In genomic region chr14:22281322-22281977, GRCh38 we compare ENCODE assay signal across 2 cellular contexts.
TF ChIP-seq lines count a peak whose summit lies in the region.

No MANE protein-coding gene starts in this region.

TF ChIP-seq in IMR-90, 13 proteins besides CTCF, POLR2A, EP300 and RAD21:
- TF ChIP-seq ELK1 (IDR thresholded peaks at IDR 0.05; ENCODE audit: borderline replicate concordance, low read depth, low read length): no peak
- TF ChIP-seq CHD1 (IDR thresholded peaks at IDR 0.05; ENCODE audit: low read depth, low read length): no peak
- no peak for TF ChIP-seq FOS (IDR thresholded peaks at IDR 0.05; ENCODE audit: low read depth, low read length)
- TF ChIP-seq RFX5 (IDR thresholded peaks at IDR 0.05; ENCODE audit: low read depth, low read length): no peak
- TF ChIP-seq MXI1 (IDR thresholded peaks at IDR 0.05; ENCODE audit: borderline replicate concordance, low read depth, low read length): no peak
- no peak for TF ChIP-seq CEBPB (IDR thresholded peaks at IDR 0.05; ENCODE audit: low read depth, low read length)
- no peak for TF ChIP-seq NFE2L2 (IDR thresholded peaks at IDR 0.05; ENCODE audit: low read depth, low read length)
- TF ChIP-seq BHLHE40 (IDR thresholded peaks at IDR 0.05; ENCODE audit: low read depth, low read length): no peak
- TF ChIP-seq USF2 (IDR thresholded peaks at IDR 0.05; ENCODE audit: low read depth, low read length): no peak

TF ChIP-seq in SK-N-SH treated with all-trans-retinoic acid at 6 μM for 48 hours, 23 proteins besides CTCF, POLR2A, EP300 and RAD21 (continued from another document):
- TF ChIP-seq CSRNP3 (CRISPR knock-in tag; IDR thresholded peaks at IDR 0.05) (no peak), CSDC2 (CRISPR knock-in tag; IDR thresholded peaks at IDR 0.05) (no peak), TOX (CRISPR knock-in tag; IDR thresholded peaks at IDR 0.05; ENCODE audit: borderline replicate concordance) (no peak), PATZ1 (CRISPR knock-in tag; IDR thresholded peaks at IDR 0.05; ENCODE audit: borderline replicate concordance) (no peak), TSHZ2 (CRISPR knock-in tag; IDR thresholded peaks at IDR 0.05) (no peak), CREB5 (CRISPR knock-in tag; IDR thresholded peaks at IDR 0.05; ENCODE audit: low read depth) (no peak), ZNF8 (CRISPR knock-in tag; IDR thresholded peaks at IDR 0.05) (no peak), ZC3H10 (CRISPR knock-in tag; IDR thresholded peaks at IDR 0.05) (no peak), TCF4 (CRISPR knock-in tag; IDR thresholded peaks at IDR 0.05; ENCODE audit: borderline replicate concordance) (no peak), BACH2 (CRISPR knock-in tag; IDR thresholded peaks at IDR 0.05; ENCODE audit: borderline replicate concordance) (no peak), ESRRG (CRISPR knock-in tag; IDR thresholded peaks at IDR 0.05) (no peak), SNAI2 (CRISPR knock-in tag; IDR thresholded peaks at IDR 0.05) (no peak), PPARA (CRISPR knock-in tag; IDR thresholded peaks at IDR 0.05; ENCODE audit: borderline replicate concordance) (no peak), ZNF70 (CRISPR knock-in tag; IDR thresholded peaks at IDR 0.05) (no peak)
